In genomic region chr12:123602651-123603195, GRCh38 we compare ENCODE assay signal across 8 cellular contexts. TPM values are rescaled to one million over a fixed set of nuclear protein-coding genes. Genes with fewer than 3 reads are reported as not detected.
DNase-seq lines count a peak whose midpoint lies in the region; ATAC-seq and TF ChIP-seq lines count a peak whose summit lies in the region.

No MANE protein-coding gene starts in this region.

- TF ChIP-seq EP300 in sigmoid colon (IDR thresholded peaks at IDR 0.05): no peak

- peaks cover 35% of the 10 kb centered on the region for H3K4me1 Mint-ChIP-seq in stimulated activated naive CD8-positive, alpha-beta T cell treated with anti-CD3 and anti-CD28 coated beads, Interleukin-15, Interleukin-2, amounts not matched to agents 100 ng/mL and 50 ng/mL, for 24 hours (ENCODE audit: low read depth)
- peaks cover 18% of the 10 kb centered on the region for H3K4me1 Mint-ChIP-seq in T-helper 2 cell treated with Interferon-gamma antibody and Interleukin-4, amounts not matched to agents 5 μg/mL and 100 μg/mL, for 36 hours (ENCODE audit: low read depth)

- no peak for DNase-seq in stimulated activated naive CD8-positive, alpha-beta T cell treated with anti-CD3 and anti-CD28 coated beads, Interleukin-15, Interleukin-2, amounts not matched to agents 100 U/mL and 50 U/mL, for 24 hours
- DNase-seq in T-helper 2 cell treated with Interferon-gamma antibody and Interleukin-4, amounts not matched to agents 5 μg/mL and 100 μg/mL, for 36 hours (ENCODE audit: low spot score): no peak
- DNase-seq in fibroblast of pulmonary artery (ENCODE audit: low read depth) (peak; percentile 20), sigmoid colon (no peak), amygdala (lab: John Stamatoyannopoulos, UW) (no peak), OCI-M2 (lab: John Stamatoyannopoulos, UW; ENCODE audit: unreplicated experiment) (no peak)

- H3K9me3 Mint-ChIP-seq in stimulated activated naive CD8-positive, alpha-beta T cell treated with anti-CD3 and anti-CD28 coated beads, Interleukin-15, Interleukin-2, amounts not matched to agents 100 ng/mL and 50 ng/mL, for 24 hours: no peaks in the 10 kb centered on the region
- no peaks in the 10 kb centered on the region for H3K9me3 Mint-ChIP-seq in T-helper 2 cell treated with Interferon-gamma antibody and Interleukin-4, amounts not matched to agents 5 μg/mL and 100 μg/mL, for 36 hours

- peaks cover 47% of the 10 kb centered on the region for H3K36me3 Mint-ChIP-seq in stimulated activated naive CD8-positive, alpha-beta T cell treated with anti-CD3 and anti-CD28 coated beads, Interleukin-15, Interleukin-2, amounts not matched to agents 100 ng/mL and 50 ng/mL, for 24 hours (ENCODE audit: low read depth)
- peaks cover 41% of the 10 kb centered on the region for H3K36me3 Mint-ChIP-seq in T-helper 2 cell treated with Interferon-gamma antibody and Interleukin-4, amounts not matched to agents 5 μg/mL and 100 μg/mL, for 36 hours (ENCODE audit: low read depth)

- 5 to 10% methylated on average over 7 of the region's 7 CpGs for WGBS in sigmoid colon, 2 donors

- peaks cover 0 to 25% (median 20%) of the 10 kb centered on the region in 4 donors for H3K4me1 ChIP-seq in sigmoid colon

- no peak for ATAC-seq in stimulated activated naive CD8-positive, alpha-beta T cell treated with anti-CD3 and anti-CD28 coated beads, Interleukin-15, Interleukin-2, amounts not matched to agents 100 U/mL and 50 U/mL, for 24 hours
- ATAC-seq in GM18858 (IDR thresholded peaks at IDR 0.05; ENCODE audit: unreplicated experiment): no peak

- peak overlapping the region; percentile 84 to 90 (median 85) for H3K27ac ChIP-seq in sigmoid colon

- TF ChIP-seq POLR2A in sigmoid colon (IDR thresholded peaks at IDR 0.05): no peak

- intact Hi-C loops in sigmoid colon (cut with DNase I): loop anchor here (10.0 kb wide), 1 partner anchor 1078 kb away; the partner anchor contains the start of genes KNTC1 and RSRC2

- H3K9me3 ChIP-seq in sigmoid colon: no peaks in the 10 kb centered on the region

- peak overlapping the region; percentile 92 for H3K4me3 ChIP-seq in fibroblast of pulmonary artery (replicated peaks; ENCODE audit: low read depth, low read length)
- peak overlapping the region; percentile 72 to 99 (median 84) for H3K4me3 ChIP-seq in sigmoid colon

- H3K36me3 ChIP-seq in sigmoid colon: peaks cover 10 to 34% (median 14%) of the 10 kb centered on the region in 4 donors

- peak overlapping the region; percentile 94 for H3K4me3 Mint-ChIP-seq in stimulated activated naive CD8-positive, alpha-beta T cell treated with anti-CD3 and anti-CD28 coated beads, Interleukin-15, Interleukin-2, amounts not matched to agents 100 ng/mL and 50 ng/mL, for 24 hours
- H3K4me3 Mint-ChIP-seq in T-helper 2 cell treated with Interferon-gamma antibody and Interleukin-4, amounts not matched to agents 5 μg/mL and 100 μg/mL, for 36 hours: peak overlapping the region; percentile 84

- peak overlapping the region; percentile 78 for H3K27ac Mint-ChIP-seq in stimulated activated naive CD8-positive, alpha-beta T cell treated with anti-CD3 and anti-CD28 coated beads, Interleukin-15, Interleukin-2, amounts not matched to agents 100 ng/mL and 50 ng/mL, for 24 hours
- H3K27ac Mint-ChIP-seq in T-helper 2 cell treated with Interferon-gamma antibody and Interleukin-4, amounts not matched to agents 5 μg/mL and 100 μg/mL, for 36 hours: peak overlapping the region; percentile 71

- TF ChIP-seq CTCF in fibroblast of pulmonary artery (IDR thresholded peaks at IDR 0.05; ENCODE audit: low read length, missing control alignments): no peak
- TF ChIP-seq CTCF in sigmoid colon (IDR thresholded peaks at IDR 0.05): no peak

- H3K27me3 ChIP-seq in sigmoid colon: no peaks in the 10 kb centered on the region

- no peaks in the 10 kb centered on the region for H3K27me3 Mint-ChIP-seq in stimulated activated naive CD8-positive, alpha-beta T cell treated with anti-CD3 and anti-CD28 coated beads, Interleukin-15, Interleukin-2, amounts not matched to agents 100 ng/mL and 50 ng/mL, for 24 hours
- H3K27me3 Mint-ChIP-seq in T-helper 2 cell treated with Interferon-gamma antibody and Interleukin-4, amounts not matched to agents 5 μg/mL and 100 μg/mL, for 36 hours (ENCODE audit: low read depth): no peaks in the 10 kb centered on the region

RNA-seq across cellular contexts. Expression of gene DDX55, which starts 0.8 kb away (rescaled TPM):
- 10 to 100 TPM; 13.6 to 33.0 (median 18.2) TPM for total RNA-seq in sigmoid colon
- 10 to 100 TPM in 1 of 3 donors, 1 to 10 TPM in 2; 5.4 to 13.4 (median 6.7) TPM for polyA plus RNA-seq in sigmoid colon

RNA-seq across cellular contexts. Expression of gene TMED2, which starts 18.4 kb away (rescaled TPM):
- total RNA-seq in sigmoid colon: 100 to 1,000 TPM; 128 to 161 (median 144) TPM
- polyA plus RNA-seq in sigmoid colon: 100 to 1,000 TPM in 1 of 3 donors, 10 to 100 TPM in 2; 57.1 to 128 (median 58.7) TPM

RNA-seq across cellular contexts. Expression of gene EIF2B1, which starts 30.8 kb away (rescaled TPM):
- 100 to 1,000 TPM; 102 to 155 (median 109) TPM for total RNA-seq in sigmoid colon
- 10 to 100 TPM; 23.1 to 33.2 (median 25.2) TPM for polyA plus RNA-seq in sigmoid colon

RNA-seq across cellular contexts. Expression of gene GTF2H3, which starts 30.9 kb away (rescaled TPM):
- 10 to 100 TPM; 16.4 to 20.8 (median 19.3) TPM for total RNA-seq in sigmoid colon
- polyA plus RNA-seq in sigmoid colon: 10 to 100 TPM in 2 of 3 donors, 1 to 10 TPM in 1; 9.2 to 13.2 (median 10.2) TPM
